Comparison of ENCODE assay signal across 27 cellular contexts in the genomic region with DNA sequence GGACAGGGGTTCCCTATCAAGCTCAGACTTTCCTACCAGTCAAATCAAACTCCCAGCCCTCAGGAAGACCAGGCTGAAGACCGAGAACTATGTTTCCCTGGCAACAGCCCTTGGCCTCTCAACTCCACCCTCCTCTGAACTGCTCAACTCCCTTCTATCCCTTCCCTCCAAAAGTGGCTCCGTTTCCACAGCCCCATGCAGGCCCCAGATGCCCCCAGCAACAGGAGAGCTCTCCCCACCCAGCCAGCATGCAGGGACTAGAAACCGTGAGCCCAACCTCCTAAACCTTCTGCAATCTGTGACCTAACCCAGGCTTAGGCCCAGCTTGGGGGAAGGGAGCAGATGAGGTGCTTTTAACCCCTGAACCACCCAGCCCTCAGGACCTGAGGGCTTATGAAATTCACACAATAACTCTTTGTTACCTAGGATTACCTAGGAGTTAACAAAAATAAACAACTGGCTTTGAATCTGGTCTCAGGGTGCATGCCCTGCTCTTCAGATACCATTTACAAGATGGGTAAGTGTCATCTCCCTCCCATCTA.
A peak's percentile ranks its signal among the peaks of the same experiment; 100 is the strongest.
DNase-seq lines count a peak whose midpoint lies in the region; ATAC-seq and TF ChIP-seq lines count a peak whose summit lies in the region.
"Had no signal": no experiment of that assay in that cellular context is flagged by ENCODE, and none has a peak within 500 bp of the region (broad histone marks: within the 10 kb centered on the region; RNA-seq: fewer than 3 reads in every experiment).

No MANE protein-coding gene starts in this region.

- H3K4me1 Mint-ChIP-seq in mesothelial cell of epicardium, result peaks cover 50% of the 10 kb centered on the region
- H3K4me1 Mint-ChIP-seq: activated CD4-positive, alpha-beta T cell treated with anti-CD3 and anti-CD28 coated beads, Interleukin-2, amount 10 ng/mL, durations not matched to agents 7 days and 5 days had no signal

- no peak overlapping the region for H3K4me3 ChIP-seq in body of pancreas
- no peak overlapping the region for H3K4me3 ChIP-seq in suprapubic skin
- H3K4me3 ChIP-seq: colonic mucosa, gastrocnemius medialis, lung, neural progenitor cell, prostate gland, transverse colon had no signal

- H3K36me3 Mint-ChIP-seq in mesothelial cell of epicardium, result peaks cover 34% of the 10 kb centered on the region

- TF ChIP-seq POLR2A in body of pancreas (IDR thresholded peaks at IDR 0.05) (no peak), suprapubic skin (IDR thresholded peaks at IDR 0.05) (no peak)

- no peaks in the 10 kb centered on the region for H3K27me3 Mint-ChIP-seq in mesothelial cell of epicardium (ENCODE audit: low read depth)
- H3K27me3 Mint-ChIP-seq: activated CD4-positive, alpha-beta T cell treated with anti-CD3 and anti-CD28 coated beads, Interleukin-2, amount 10 ng/mL, durations not matched to agents 7 days and 5 days; stimulated activated naive CD8-positive, alpha-beta T cell treated with anti-CD3 and anti-CD28 coated beads, Interleukin-15, amount 100 ng/mL, for 72 hours had no signal

- no peak for ATAC-seq in body of pancreas
- ATAC-seq: effector memory CD8-positive, alpha-beta T cell; gastrocnemius medialis; HCT116 had no signal

- no peak for TF ChIP-seq EP300 in suprapubic skin (IDR thresholded peaks at IDR 0.05)

- no peak overlapping the region for H3K4me3 Mint-ChIP-seq in mesothelial cell of epicardium
- H3K4me3 Mint-ChIP-seq: activated CD4-positive, alpha-beta T cell treated with anti-CD3 and anti-CD28 coated beads, Interleukin-2, amount 10 ng/mL, durations not matched to agents 7 days and 5 days; activated naive CD4-positive, alpha-beta T cell treated with anti-CD3 and anti-CD28 coated beads for 36 hours; effector memory CD8-positive, alpha-beta T cell; neural progenitor cell; stimulated activated naive CD8-positive, alpha-beta T cell treated with anti-CD3 and anti-CD28 coated beads, Interleukin-15, amount 100 ng/mL, for 72 hours had no signal

- H3K27me3 ChIP-seq in body of pancreas (no peaks in the 10 kb centered on the region), suprapubic skin (no peaks in the 10 kb centered on the region)
- H3K27me3 ChIP-seq: colonic mucosa, gastrocnemius medialis, neural progenitor cell, transverse colon had no signal

- peak overlapping the region in 3 of 4 donors; percentile 34 to 59 (median 45) for H3K27ac ChIP-seq in body of pancreas
- peak overlapping the region; percentile 62 for H3K27ac ChIP-seq in suprapubic skin
- H3K27ac ChIP-seq: colonic mucosa, gastrocnemius medialis, HL-60, neural progenitor cell, prostate gland, transverse colon, WERI-Rb-1 had no signal

- peak overlapping the region; percentile 75 for H3K27ac Mint-ChIP-seq in mesothelial cell of epicardium
- H3K27ac Mint-ChIP-seq: activated CD4-positive, alpha-beta T cell treated with anti-CD3 and anti-CD28 coated beads, Interleukin-2, amount 10 ng/mL, durations not matched to agents 7 days and 5 days; activated naive CD4-positive, alpha-beta T cell treated with anti-CD3 and anti-CD28 coated beads for 36 hours; effector memory CD8-positive, alpha-beta T cell; neural progenitor cell; stimulated activated naive CD8-positive, alpha-beta T cell treated with anti-CD3 and anti-CD28 coated beads, Interleukin-15, amount 100 ng/mL, for 72 hours had no signal

- H3K9me3 ChIP-seq in body of pancreas (peaks cover 0 to 3% (median 0%) of the 10 kb centered on the region in 3 donors), suprapubic skin (no peaks in the 10 kb centered on the region)
- H3K9me3 ChIP-seq: colonic mucosa, gastrocnemius medialis, prostate gland, transverse colon had no signal

- H3K9me3 Mint-ChIP-seq in mesothelial cell of epicardium, result no peaks in the 10 kb centered on the region
- H3K9me3 Mint-ChIP-seq: activated naive CD4-positive, alpha-beta T cell treated with anti-CD3 and anti-CD28 coated beads for 36 hours; neural progenitor cell had no signal

- 50 to 80% methylated on average over 3 of the region's 3 CpGs for WGBS in body of pancreas, 2 donors
- 56% methylated on average over 3 of the region's 3 CpGs for WGBS in suprapubic skin

- intact Hi-C loops in body of pancreas (cut with DNase I), result no loop called here

- DNase-seq in HuH-7 (ENCODE audit: low spot score) (peak; percentile 64), body of pancreas (no peak), mesothelial cell of epicardium (ENCODE audit: low spot score in 2 of 2, unreplicated experiment in 2 of 2) (no peak), suprapubic skin (ENCODE audit: low spot score in 2 of 2) (no peak), activated gamma-delta T cell treated with Interleukin-2 at 50 U/mL for 16 hours (no peak), epidermal melanocyte (ENCODE audit: insufficient read length, low spot score) (no peak)
- no peak for DNase-seq in stimulated activated CD4-positive, alpha-beta T cell treated with anti-CD3 and anti-CD28 coated beads, Interleukin-4, amount 100 ng/mL, for 24 hours
- DNase-seq: activated CD4-positive, alpha-beta T cell treated with anti-CD3 and anti-CD28 coated beads, Interleukin-2, amount 10 ng/mL, durations not matched to agents 7 days and 5 days; activated naive CD4-positive, alpha-beta T cell treated with anti-CD3 and anti-CD28 coated beads for 36 hours; amygdala; colonic mucosa; DND-41; effector memory CD8-positive, alpha-beta T cell; gastrocnemius medialis; NCI-H1048; NCI-H187; NCI-H2171 treated with DMSO at 0.1 percent for 48 hours; NCI-H526; stimulated activated naive CD8-positive, alpha-beta T cell treated with anti-CD3 and anti-CD28 coated beads, Interleukin-15, amount 100 ng/mL, for 72 hours; T1000; transverse colon; WERI-Rb-1 had no signal

- TF ChIP-seq CTCF in body of pancreas (IDR thresholded peaks at IDR 0.05), result no peak
- TF ChIP-seq CTCF in mesothelial cell of epicardium (IDR thresholded peaks at IDR 0.05; ENCODE audit: unreplicated experiment), result no peak
- TF ChIP-seq CTCF in suprapubic skin (IDR thresholded peaks at IDR 0.05), result no peak

- H3K4me1 ChIP-seq in body of pancreas, result peaks cover 12% of the 10 kb centered on the region
- peaks cover 17% of the 10 kb centered on the region for H3K4me1 ChIP-seq in suprapubic skin
- H3K4me1 ChIP-seq: colonic mucosa, gastrocnemius medialis, prostate gland, transverse colon had no signal

- H3K36me3 ChIP-seq in body of pancreas (replicated peaks in 1 of 2; ENCODE audit: insufficient read depth in 1 of 2, low read depth in 2 of 2), result no peaks in the 10 kb centered on the region
- peaks cover 8% of the 10 kb centered on the region for H3K36me3 ChIP-seq in suprapubic skin
- H3K36me3 ChIP-seq: colonic mucosa, gastrocnemius medialis, neural progenitor cell, prostate gland, transverse colon had no signal
